Comparison of ENCODE assay signal across 8 cellular contexts in the genomic region with DNA sequence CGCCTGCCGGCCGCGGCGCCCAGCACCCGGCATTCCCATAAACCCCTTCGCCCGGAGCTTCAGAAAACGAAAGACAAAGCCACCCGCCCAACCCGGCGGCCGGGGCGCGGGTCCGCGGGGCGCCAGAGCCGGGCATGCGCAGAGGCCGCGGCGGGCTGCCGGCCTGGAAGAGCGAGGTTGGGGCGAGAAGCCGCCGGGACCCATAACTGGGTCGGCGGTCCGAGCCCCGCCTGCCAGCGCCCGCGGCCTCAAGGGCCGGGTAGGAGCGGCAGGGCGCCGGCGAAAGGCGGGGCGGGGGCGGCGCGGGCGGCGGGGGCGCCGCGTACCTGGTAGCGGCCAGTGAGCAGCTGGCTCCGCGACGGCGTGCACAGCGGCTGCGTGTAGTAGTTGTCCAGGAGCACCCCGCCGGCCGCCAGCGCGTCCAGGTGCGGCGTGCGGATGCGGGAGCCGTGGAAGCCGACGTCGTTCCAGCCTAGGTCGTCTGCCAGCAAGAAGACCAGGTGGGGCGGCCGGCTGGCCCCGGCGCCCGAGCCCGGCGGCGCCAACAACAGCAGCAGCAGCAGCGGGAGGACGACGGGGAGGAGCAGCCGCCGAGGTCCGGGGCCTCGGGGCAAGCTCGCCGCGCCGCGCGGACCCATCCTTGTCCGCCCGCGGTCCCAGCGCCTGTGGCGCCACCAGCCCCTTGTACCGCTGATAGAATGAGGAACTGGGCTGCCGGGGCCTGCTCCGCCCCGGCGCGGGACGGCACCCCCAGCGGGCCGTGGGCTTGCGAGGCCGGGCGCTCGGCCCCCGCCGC. TPM values are rescaled to one million over a fixed set of nuclear protein-coding genes. Genes with fewer than 3 reads are reported as not detected.
DNase-seq lines count a peak whose midpoint lies in the region; ATAC-seq, FAIRE-seq and TF ChIP-seq lines count a peak whose summit lies in the region.

Gene ARSB (minus strand): TSS at position 700 of the 796 bp plus-strand sequence. CDS start 62 bp downstream, at position 638.

- H3K9ac ChIP-seq in kidney (ENCODE audit: low read length in 2 of 2): peak within 1 kb of the TSS; percentile 74 to 75

- H3K9me3 ChIP-seq in kidney (ENCODE audit: control insufficient read depth in 1 of 2, low read length in 2 of 2): no peaks in the 10 kb centered on the region

- intact Hi-C loops in kidney (cut with DNase I): no loop called here

- H3K4me1 ChIP-seq in kidney (ENCODE audit: control insufficient read depth in 1 of 2, insufficient read depth in 1 of 2, low read depth in 1 of 2, low read length in 2 of 2): peaks cover 7 to 20% of the 10 kb centered on the region in 2 donors

- no peak for FAIRE-seq in kidney (lab: Jason Lieb, UNC)

- peak within 1 kb of the TSS; percentile 79 to 81 for H3K4me3 ChIP-seq in kidney (ENCODE audit: low read length in 2 of 2)

- TF ChIP-seq CTCF in AG09319 (IDR thresholded peaks at IDR 0.05; ENCODE audit: low read depth, low read length) (peak; percentile 35), kidney (IDR thresholded peaks at IDR 0.05; ENCODE audit: borderline replicate concordance, extremely low read depth, insufficient read depth) (peak; percentile 33)

- DNase-seq in AG09319 (ENCODE audit: extremely low read depth, low read depth) (no peak), NCI-H345 treated with DMSO at 0.1 percent for 48 hours (lab: John Stamatoyannopoulos, UW; ENCODE audit: unreplicated experiment) (peak; percentile 72), cerebellar nuclear complex (lab: John Stamatoyannopoulos, UW) (peak; percentile 22 to 29), kidney (peak; percentile 93)
- peak; percentile 78 for DNase-seq in activated CD4-positive, CD25-positive, alpha-beta regulatory T cell treated with anti-CD3 and anti-CD28 coated beads, Interleukin-2, amount 50 U/mL, for 72 hours
- peak; percentile 42 to 72 for DNase-seq in stimulated activated CD4-positive, alpha-beta T cell treated with anti-CD3 and anti-CD28 coated beads, Interleukin-15, amount 100 ng/mL, for 48 hours (ENCODE audit: low read depth in 2 of 2)

- H3K36me3 ChIP-seq in kidney (ENCODE audit: control insufficient read depth in 1 of 2, insufficient read depth in 2 of 2, low read length in 2 of 2): no peaks in the 10 kb centered on the region

- ATAC-seq in GM19025 (IDR thresholded peaks at IDR 0.05; ENCODE audit: low read depth, unreplicated experiment) (peak; percentile 54), HG03280 (IDR thresholded peaks at IDR 0.05; ENCODE audit: unreplicated experiment) (peak; percentile 60)

- peak within 1 kb of the TSS; percentile 90 to 95 for H3K27ac ChIP-seq in kidney (ENCODE audit: low read depth in 2 of 2, low read length in 2 of 2)

RNA-seq across cellular contexts. Expression of gene ARSB, which starts in this region (rescaled TPM):
- total RNA-seq in kidney: 16.4 TPM
- polyA plus RNA-seq in kidney (ENCODE audit: insufficient read depth, low read depth, low replicate concordance): 8.3 TPM
